14 cellular contexts compared by ENCODE assay signal in genomic region chr10:30817541-30817940, GRCh38.
"Had no signal": no experiment of that assay in that cellular context is flagged by ENCODE, and none has a peak within 500 bp of the region (broad histone marks: within the 10 kb centered on the region; RNA-seq: fewer than 3 reads in every experiment).

No MANE protein-coding gene starts in this region.

- H3K9me3 ChIP-seq: spleen had no signal

- H3K36me3 ChIP-seq: spleen had no signal

- H3K4me3 ChIP-seq: lung, spleen had no signal

- H3K4me1 Mint-ChIP-seq: activated B cell treated with CpG ODN at 0.5 μM for 24 hours; stimulated activated memory B cell treated with anti-CD40 and anti-IgM and Interleukin-4, amounts not matched to agents 10 μg/mL and 1 μg/mL and 100 μg/mL, for 72 hours had no signal

- H3K27ac ChIP-seq: spleen had no signal

- H3K9me3 Mint-ChIP-seq: activated B cell treated with CpG ODN at 0.5 μM for 24 hours; activated CD4-positive, alpha-beta T cell treated with anti-CD3 and anti-CD28 coated beads, Interleukin-2, amount 10 ng/mL, durations not matched to agents 24 days and 14 days; activated naive CD4-positive, alpha-beta T cell treated with anti-CD3 and anti-CD28 coated beads, Interleukin-2, amount 10 ng/mL, durations not matched to agents 7 days and 5 days; activated T-helper 2 cell treated with anti-CD3 and anti-CD28 coated beads, Interferon-gamma antibody, Interleukin-2, Interleukin-4, amounts not matched to agents 10 μg/mL and 5 μg/mL and 100 μg/mL, durations not matched to agents 14 hours and 24 hours and 36 hours; stimulated activated memory B cell treated with anti-CD40 and anti-IgM and Interleukin-4, amounts not matched to agents 10 μg/mL and 1 μg/mL and 100 μg/mL, for 72 hours had no signal

- H3K27me3 Mint-ChIP-seq: activated CD4-positive, alpha-beta T cell treated with anti-CD3 and anti-CD28 coated beads, Interleukin-2, amount 10 ng/mL, durations not matched to agents 24 days and 14 days had no signal

- ATAC-seq: stimulated activated memory B cell treated with anti-CD40 and anti-IgM and Interleukin-4, amounts not matched to agents 10 μg/mL and 1 μg/mL and 100 μg/mL, for 72 hours had no signal

- DNase-seq: activated B cell treated with CpG ODN at 0.5 μM for 24 hours; activated CD4-positive, alpha-beta T cell treated with anti-CD3 and anti-CD28 coated beads, Interleukin-2, amount 10 ng/mL, durations not matched to agents 24 days and 14 days; activated naive CD4-positive, alpha-beta T cell treated with anti-CD3 and anti-CD28 coated beads, Interleukin-2, amount 10 ng/mL, durations not matched to agents 7 days and 5 days; activated T-cell treated with anti-CD3 and anti-CD28 coated beads for 4 hours; central memory CD4-positive, alpha-beta T cell; effector memory CD4-positive, alpha-beta T cell; retina; stimulated activated CD4-positive, alpha-beta T cell treated with anti-CD3 and anti-CD28 coated beads, Interleukin-1b, Interleukin-23, amount 100 ng/mL, for 48 hours; T-helper 2 cell had no signal

- H3K4me3 Mint-ChIP-seq: activated B cell treated with CpG ODN at 0.5 μM for 24 hours; activated CD4-positive, alpha-beta T cell treated with anti-CD3 and anti-CD28 coated beads, Interleukin-2, amount 10 ng/mL, durations not matched to agents 24 days and 14 days; activated naive CD4-positive, alpha-beta T cell treated with anti-CD3 and anti-CD28 coated beads, Interleukin-2, amount 10 ng/mL, durations not matched to agents 7 days and 5 days; stimulated activated memory B cell treated with anti-CD40 and anti-IgM and Interleukin-4, amounts not matched to agents 10 μg/mL and 1 μg/mL and 100 μg/mL, for 72 hours had no signal

- H3K27ac Mint-ChIP-seq: activated B cell treated with CpG ODN at 0.5 μM for 24 hours; activated CD4-positive, alpha-beta T cell treated with anti-CD3 and anti-CD28 coated beads, Interleukin-2, amount 10 ng/mL, durations not matched to agents 24 days and 14 days; activated naive CD4-positive, alpha-beta T cell treated with anti-CD3 and anti-CD28 coated beads, Interleukin-2, amount 10 ng/mL, durations not matched to agents 7 days and 5 days; activated T-helper 2 cell treated with anti-CD3 and anti-CD28 coated beads, Interferon-gamma antibody, Interleukin-2, Interleukin-4, amounts not matched to agents 10 μg/mL and 5 μg/mL and 100 μg/mL, durations not matched to agents 14 hours and 24 hours and 36 hours; stimulated activated memory B cell treated with anti-CD40 and anti-IgM and Interleukin-4, amounts not matched to agents 10 μg/mL and 1 μg/mL and 100 μg/mL, for 72 hours had no signal

- H3K36me3 Mint-ChIP-seq: activated naive CD4-positive, alpha-beta T cell treated with anti-CD3 and anti-CD28 coated beads, Interleukin-2, amount 10 ng/mL, durations not matched to agents 7 days and 5 days; stimulated activated memory B cell treated with anti-CD40 and anti-IgM and Interleukin-4, amounts not matched to agents 10 μg/mL and 1 μg/mL and 100 μg/mL, for 72 hours had no signal

- H3K27me3 ChIP-seq: spleen had no signal

- FAIRE-seq: TTC549 had no signal
